21 cellular contexts compared by ENCODE assay signal in the genomic region with DNA sequence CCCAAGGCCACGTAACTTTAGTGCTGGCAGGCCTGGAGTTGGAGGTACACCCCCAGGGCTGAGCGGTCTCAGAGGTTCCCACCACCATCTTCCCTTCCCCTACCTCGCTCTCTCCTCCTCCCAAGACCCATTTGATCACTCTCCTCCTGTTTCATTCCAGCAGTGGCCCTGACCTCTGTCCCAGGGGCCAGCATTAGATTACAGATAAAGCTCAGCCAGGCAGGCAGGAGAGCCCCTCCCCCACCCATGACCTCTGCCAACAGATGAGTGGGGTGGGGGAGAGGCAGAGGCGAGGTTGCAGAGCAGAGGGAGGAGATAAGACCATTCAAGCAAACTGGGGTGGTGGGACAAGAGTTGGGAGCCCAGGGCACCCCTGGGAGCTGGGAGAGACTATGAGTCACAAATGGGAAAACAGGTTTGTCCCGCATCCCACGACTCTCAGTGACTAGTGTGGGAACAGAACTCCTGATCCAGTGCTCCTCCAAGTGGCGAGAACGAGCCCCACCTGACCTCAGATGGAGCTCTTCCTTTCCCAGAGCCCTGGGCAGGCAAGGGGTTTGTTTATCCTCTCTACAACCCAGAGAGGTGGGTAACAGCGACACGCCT.
A peak's percentile ranks its signal among the peaks of the same experiment; 100 is the strongest.
DNase-seq lines count a peak whose midpoint lies in the region; ATAC-seq and TF ChIP-seq lines count a peak whose summit lies in the region.
"Had no signal": no experiment of that assay in that cellular context is flagged by ENCODE, and none has a peak within 500 bp of the region (broad histone marks: within the 10 kb centered on the region; RNA-seq: fewer than 3 reads in every experiment).

No MANE protein-coding gene starts in this region.

- H3K4me3 Mint-ChIP-seq in neural progenitor cell, result peak overlapping the region; percentile 7
- no peak overlapping the region for H3K4me3 Mint-ChIP-seq in naive thymus-derived CD4-positive, alpha-beta T cell
- H3K4me3 Mint-ChIP-seq: activated naive CD4-positive, alpha-beta T cell treated with anti-CD3 and anti-CD28 coated beads, Interleukin-2, amount 50 U/mL, for 24 hours; activated T-helper 1 cell treated with anti-CD3 and anti-CD28 coated beads, Interleukin-12 subunit alpha, Interleukin-12 subunit beta, Interleukin-2, Interleukin-4 antibody, amounts not matched to agents 30 ng/mL and 10 ng/mL and 1 ng/mL, durations not matched to agents 14 hours and 24 hours and 36 hours; central memory CD8-positive, alpha-beta T cell; T-helper 2 cell treated with Interferon-gamma antibody and Interleukin-4, amounts not matched to agents 5 μg/mL and 100 μg/mL, for 36 hours had no signal

- H3K27ac Mint-ChIP-seq in neural progenitor cell, result peak overlapping the region; percentile 96
- no peak overlapping the region for H3K27ac Mint-ChIP-seq in naive thymus-derived CD4-positive, alpha-beta T cell
- H3K27ac Mint-ChIP-seq: activated naive CD4-positive, alpha-beta T cell treated with anti-CD3 and anti-CD28 coated beads, Interleukin-2, amount 50 U/mL, for 24 hours; activated T-helper 1 cell treated with anti-CD3 and anti-CD28 coated beads, Interleukin-12 subunit alpha, Interleukin-12 subunit beta, Interleukin-2, Interleukin-4 antibody, amounts not matched to agents 30 ng/mL and 10 ng/mL and 1 ng/mL, durations not matched to agents 14 hours and 24 hours and 36 hours; T-helper 2 cell treated with Interferon-gamma antibody and Interleukin-4, amounts not matched to agents 5 μg/mL and 100 μg/mL, for 36 hours had no signal

- no peak overlapping the region for H2AFZ ChIP-seq in neural progenitor cell (replicated peaks)

- peaks cover 27% of the 10 kb centered on the region for H3K27me3 Mint-ChIP-seq in neural progenitor cell (ENCODE audit: insufficient read depth, low read depth)
- H3K27me3 Mint-ChIP-seq in naive thymus-derived CD4-positive, alpha-beta T cell, result peaks cover 0 to 26% (median 4%) of the 10 kb centered on the region in 5 donors

- H3K9ac ChIP-seq in neural progenitor cell, result no peak overlapping the region
- H3K9ac ChIP-seq: BLaER1 treated with 17β-estradiol and CSF1 and Interleukin-3, amounts not matched to agents 10 nM and 100 nM had no signal

- no peaks in the 10 kb centered on the region for H3K36me3 ChIP-seq in neural progenitor cell
- H3K36me3 ChIP-seq in naive thymus-derived CD4-positive, alpha-beta T cell (ENCODE audit: control insufficient read depth in 2 of 3, insufficient read depth in 3 of 3, low read length in 3 of 3), result no peaks in the 10 kb centered on the region
- H3K36me3 ChIP-seq: BLaER1 treated with 17β-estradiol and CSF1 and Interleukin-3, amounts not matched to agents 10 nM and 100 nM had no signal

- H3K27me3 ChIP-seq in foreskin keratinocyte (no peaks in the 10 kb centered on the region), neural progenitor cell (no peaks in the 10 kb centered on the region)
- no peaks in the 10 kb centered on the region for H3K27me3 ChIP-seq in naive thymus-derived CD4-positive, alpha-beta T cell (ENCODE audit: control insufficient read depth in 2 of 2, insufficient read depth in 2 of 2, low read length in 2 of 2)
- H3K27me3 ChIP-seq: BLaER1 treated with 17β-estradiol and CSF1 and Interleukin-3, amounts not matched to agents 10 nM and 100 nM had no signal

- peaks cover 7% of the 10 kb centered on the region for H3K36me3 Mint-ChIP-seq in neural progenitor cell
- H3K36me3 Mint-ChIP-seq in naive thymus-derived CD4-positive, alpha-beta T cell, result peaks cover 0 to 2% (median 0%) of the 10 kb centered on the region in 5 donors
- H3K36me3 Mint-ChIP-seq: activated naive CD4-positive, alpha-beta T cell treated with anti-CD3 and anti-CD28 coated beads, Interleukin-2, amount 50 U/mL, for 24 hours had no signal

- DNase-seq in Daoy (ENCODE audit: low read depth) (peak; percentile 54), amniotic epithelial cell (ENCODE audit: low read depth) (peak; percentile 52), foreskin keratinocyte (peak in 1 of 2 donors; percentile 42), neural progenitor cell (ENCODE audit: low spot score) (no peak), NCI-H1417 (lab: John Stamatoyannopoulos, UW) (no peak)
- DNase-seq in activated CD4-positive, CD25-positive, alpha-beta regulatory T cell (lab: John Stamatoyannopoulos, UW), result no peak
- DNase-seq in naive thymus-derived CD4-positive, alpha-beta T cell, result no peak
- DNase-seq: aorta, HCEC 1CT, NCI-H1105 treated with DMSO at 0.1 percent for 48 hours, NCI-H2081, NCI-H226, NCI-H748 treated with DMSO at 0.1 percent for 48 hours, substantia nigra had no signal

- H3F3A ChIP-seq in neural progenitor cell (ENCODE audit: low read depth), result peaks cover 42% of the 10 kb centered on the region

- no peak overlapping the region for H3K27ac ChIP-seq in foreskin keratinocyte
- H3K27ac ChIP-seq in neural progenitor cell, result no peak overlapping the region
- no peak overlapping the region for H3K27ac ChIP-seq in naive thymus-derived CD4-positive, alpha-beta T cell (ENCODE audit: low read depth, low read length)
- H3K27ac ChIP-seq: BLaER1 treated with 17β-estradiol and CSF1 and Interleukin-3, amounts not matched to agents 10 nM and 100 nM had no signal

- H3K4me1 ChIP-seq in foreskin keratinocyte, result peaks cover 4% of the 10 kb centered on the region
- peaks cover 36% of the 10 kb centered on the region for H3K4me1 ChIP-seq in neural progenitor cell
- no peaks in the 10 kb centered on the region for H3K4me1 ChIP-seq in naive thymus-derived CD4-positive, alpha-beta T cell (ENCODE audit: control insufficient read depth in 2 of 2, insufficient read depth in 2 of 2, low read length in 2 of 2)

- ATAC-seq in foreskin keratinocyte, result peak; percentile 19
- ATAC-seq in naive thymus-derived CD4-positive, alpha-beta T cell, result no peak
- ATAC-seq in GM21576 (IDR thresholded peaks at IDR 0.05; ENCODE audit: unreplicated experiment), result no peak
- ATAC-seq: left lobe of liver had no signal

- peaks cover 1% of the 10 kb centered on the region for H4K20me1 ChIP-seq in neural progenitor cell (ENCODE audit: low read depth)
- H4K20me1 ChIP-seq: BLaER1 treated with 17β-estradiol and CSF1 and Interleukin-3, amounts not matched to agents 10 nM and 100 nM had no signal

- peak; percentile 47 for TF ChIP-seq CTCF in foreskin keratinocyte (conservative IDR thresholded peaks at IDR 0.05)
- TF ChIP-seq CTCF in neural progenitor cell (IDR thresholded peaks at IDR 0.05), result no peak

- H3K9me3 ChIP-seq in neural progenitor cell (ENCODE audit: low read depth), result no peaks in the 10 kb centered on the region
- peaks cover 0 to 15% (median 0%) of the 10 kb centered on the region in 3 experiments for H3K9me3 ChIP-seq in naive thymus-derived CD4-positive, alpha-beta T cell (ENCODE audit: control insufficient read depth in 2 of 3, low read length in 3 of 3)

- H3K4me3 ChIP-seq in neural progenitor cell, result no peak overlapping the region
- H3K4me3 ChIP-seq in naive thymus-derived CD4-positive, alpha-beta T cell (ENCODE audit: low read length), result no peak overlapping the region
- H3K4me3 ChIP-seq: BLaER1 treated with 17β-estradiol and CSF1 and Interleukin-3, amounts not matched to agents 10 nM and 100 nM had no signal

- no peaks in the 10 kb centered on the region for H3K79me2 ChIP-seq in neural progenitor cell (ENCODE audit: low read depth)

- H3K9me3 Mint-ChIP-seq in neural progenitor cell, result peaks cover 24% of the 10 kb centered on the region
- peaks cover under 1 to 21% (median 7%) of the 10 kb centered on the region in 11 donors for H3K9me3 Mint-ChIP-seq in naive thymus-derived CD4-positive, alpha-beta T cell
- H3K9me3 Mint-ChIP-seq: activated naive CD4-positive, alpha-beta T cell treated with anti-CD3 and anti-CD28 coated beads, Interleukin-2, amount 50 U/mL, for 24 hours; central memory CD8-positive, alpha-beta T cell had no signal

- H3K4me1 Mint-ChIP-seq in neural progenitor cell, result peaks cover 89% of the 10 kb centered on the region
- H3K4me1 Mint-ChIP-seq in naive thymus-derived CD4-positive, alpha-beta T cell, result no peaks in the 10 kb centered on the region
- H3K4me1 Mint-ChIP-seq: activated naive CD4-positive, alpha-beta T cell treated with anti-CD3 and anti-CD28 coated beads, Interleukin-2, amount 50 U/mL, for 24 hours; central memory CD8-positive, alpha-beta T cell had no signal

- CTCF ChIA-PET in naive thymus-derived CD4-positive, alpha-beta T cell (lab: Charles Lee), result no interaction called here

- intact Hi-C loops in naive thymus-derived CD4-positive, alpha-beta T cell (cut with micrococcal nuclease), result no loop called here

- POLR2A ChIA-PET in naive thymus-derived CD4-positive, alpha-beta T cell (lab: Charles Lee), result no interaction called here

- no peak overlapping the region for H3K4me2 ChIP-seq in neural progenitor cell
- H3K4me2 ChIP-seq: BLaER1 treated with 17β-estradiol and CSF1 and Interleukin-3, amounts not matched to agents 10 nM and 100 nM had no signal

Comparison
In these comparisons a context has a peak if more than half of its experiments do, and no peak if none do; other contexts are left out.
1. DNase-seq: peak in Daoy (single experiment) and amniotic epithelial cell (single experiment); none in neural progenitor cell (single experiment), activated CD4-positive, CD25-positive, alpha-beta regulatory T cell (0 of 4), NCI-H1417 (0 of 3) and naive thymus-derived CD4-positive, alpha-beta T cell (0 of 9).